ENCODE assay signal across 8 cellular contexts in genomic region chr7:98133181-98133580, GRCh38. TPM values are rescaled to one million over a fixed set of nuclear protein-coding genes. Genes with fewer than 3 reads are reported as not detected.
DNase-seq lines count a peak whose midpoint lies in the region; ATAC-seq, FAIRE-seq and TF ChIP-seq lines count a peak whose summit lies in the region.
"Had no signal": no experiment of that assay in that cellular context is flagged by ENCODE, and none has a peak within 500 bp of the region (broad histone marks: within the 10 kb centered on the region; RNA-seq: fewer than 3 reads in every experiment).

No MANE protein-coding gene starts in this region.

- H3K27me3 Mint-ChIP-seq in activated naive CD8-positive, alpha-beta T cell, result no peaks in the 10 kb centered on the region

- no peaks in the 10 kb centered on the region for H3K9me3 ChIP-seq in pancreas

- H3K9me3 Mint-ChIP-seq in activated naive CD8-positive, alpha-beta T cell (ENCODE audit: low read depth), result no peaks in the 10 kb centered on the region

- TF ChIP-seq CTCF in pancreas (IDR thresholded peaks at IDR 0.05), result no peak

- no peaks in the 10 kb centered on the region for H3K36me3 ChIP-seq in pancreas

- whole genome bisulfite sequencing in pancreas, 2 donors, result 30 to 43% methylated on average over 4 of the region's 4 CpGs

- no peaks in the 10 kb centered on the region for H3K27me3 ChIP-seq in pancreas

- peak overlapping the region in 2 of 4 donors; percentile 65 to 87 for H3K27ac ChIP-seq in pancreas
- no peak overlapping the region for H3K27ac ChIP-seq in substantia nigra (ENCODE audit: low read depth, low read length, poor library complexity, severe bottlenecking)
- H3K27ac ChIP-seq: VCaP had no signal

- ATAC-seq in GM18511 (IDR thresholded peaks at IDR 0.05; ENCODE audit: unreplicated experiment) (peak; percentile 79), GM21723 (IDR thresholded peaks at IDR 0.05; ENCODE audit: unreplicated experiment) (peak; percentile 85), pancreas (peak in 3 of 4 donors; percentile 21 to 37 (median 30))

- peaks cover 13 to 46% (median 24%) of the 10 kb centered on the region in 3 donors for H3K4me1 ChIP-seq in pancreas

- peak overlapping the region; percentile 41 for H3K27ac Mint-ChIP-seq in activated naive CD8-positive, alpha-beta T cell

- no peak for FAIRE-seq in pancreas (lab: Jason Lieb, UNC)

- no peak overlapping the region for H3K4me3 ChIP-seq in Jurkat, Clone E6-1 (ENCODE audit: low read length)
- H3K4me3 ChIP-seq in pancreas, result no peak overlapping the region

- peaks cover 53% of the 10 kb centered on the region for H3K4me1 Mint-ChIP-seq in activated naive CD8-positive, alpha-beta T cell (ENCODE audit: low read depth)

- H3K36me3 Mint-ChIP-seq in activated naive CD8-positive, alpha-beta T cell, result no peaks in the 10 kb centered on the region

- intact Hi-C loops in pancreas (cut with DNase I), result no loop called here

- peak overlapping the region; percentile 33 for H3K4me3 Mint-ChIP-seq in activated naive CD8-positive, alpha-beta T cell

- DNase-seq in Jurkat, Clone E6-1 (ENCODE audit: low read depth, low spot score), result peak; percentile 91
- peak in 1 of 6 donors; percentile 18 for DNase-seq in pancreas
- no peak for DNase-seq in NCI-H1436 (lab: John Stamatoyannopoulos, UW)
- DNase-seq in substantia nigra (lab: John Stamatoyannopoulos, UW), result no peak

RNA-seq across cellular contexts. Expression of gene LMTK2, which starts 26.5 kb away (rescaled TPM):
- polyA plus RNA-seq in Jurkat, Clone E6-1 (2012; ENCODE audit: insufficient read depth, insufficient read length), result 3.7 TPM
- 10 to 100 TPM; 15.2 to 20.0 (median 17.4) TPM for total RNA-seq in pancreas
- polyA plus RNA-seq in pancreas, result 1 to 10 TPM; 5.9 to 7.7 TPM

Comparison
In these comparisons a context has a peak if more than half of its experiments do, and no peak if none do; other contexts are left out.
1. ATAC-seq: peak in every context shown above with its lines; median percentile 85 in GM21723; 79 in GM18511; 30 in pancreas.